1 cellular context compared by ENCODE assay signal in genomic region chr12:116910645-116911449, GRCh38.
A peak's percentile ranks its signal among the peaks of the same experiment; 100 is the strongest.
TF ChIP-seq lines count a peak whose summit lies in the region.

TSS of gene FBXW8 (plus strand) at chr12:116910950. CDS start at chr12:116911038, 88 bp downstream.

TF ChIP-seq in K562, 482 proteins besides CTCF, POLR2A, EP300 and RAD21 (continued from another document and continues in another):
- TF ChIP-seq NUFIP1 (IDR thresholded peaks at IDR 0.05; ENCODE audit: partially characterized antibody) = peak; percentile 49
- TF ChIP-seq REST (CRISPR knock-in tag; IDR thresholded peaks at IDR 0.05; ENCODE audit: low read depth) = peak; percentile 72; the same call in 1 of the 2 replicates
- no peak for TF ChIP-seq PRDM10 (IDR thresholded peaks at IDR 0.05; ENCODE audit: partially characterized antibody)
- no peak for TF ChIP-seq RERE (CRISPR knock-in tag; IDR thresholded peaks at IDR 0.05; ENCODE audit: borderline replicate concordance)
- TF ChIP-seq PURB (CRISPR knock-in tag; IDR thresholded peaks at IDR 0.05; ENCODE audit: low read depth) = no peak
- no peak for TF ChIP-seq ZC3H4 (CRISPR knock-in tag; IDR thresholded peaks at IDR 0.05; ENCODE audit: borderline replicate concordance)
- TF ChIP-seq BRCA1 (IDR thresholded peaks at IDR 0.05) = no peak
- no peak for TF ChIP-seq BRCA1 (CRISPR knock-in tag; IDR thresholded peaks at IDR 0.05)
- peak; percentile 62 for TF ChIP-seq GMEB1 (CRISPR knock-in tag; IDR thresholded peaks at IDR 0.05)
- peak; percentile 81 for TF ChIP-seq HCFC1 (IDR thresholded peaks at IDR 0.05; ENCODE audit: low read depth, low read length)
- 0 out of 2 replicates have a peak, but pooled peaks have one; percentile 18 for TF ChIP-seq ZNF76 (CRISPR knock-in tag; IDR thresholded peaks at IDR 0.05; ENCODE audit: borderline replicate concordance)
- peak; percentile 72; the same call in 1 of the 2 replicates for TF ChIP-seq TOE1 (IDR thresholded peaks at IDR 0.05; ENCODE audit: borderline replicate concordance)
- no peak for TF ChIP-seq TOE1 (CRISPR knock-in tag; IDR thresholded peaks at IDR 0.05; ENCODE audit: borderline replicate concordance, low read depth)
- no peak for TF ChIP-seq SP2 (IDR thresholded peaks at IDR 0.05; ENCODE audit: extremely low read depth, low read depth, low read length, poor library complexity, severe bottlenecking)
- no peak for TF ChIP-seq ZNF584 (CRISPR knock-in tag; IDR thresholded peaks at IDR 0.05; ENCODE audit: low read depth)
- 0 out of 2 replicates have a peak, but pooled peaks have one; percentile 33 for TF ChIP-seq ARID1B (IDR thresholded peaks at IDR 0.05)
- TF ChIP-seq ELF1 (tag; IDR thresholded peaks at IDR 0.05) = peak; percentile 72
- TF ChIP-seq ZNF165 (CRISPR knock-in tag; IDR thresholded peaks at IDR 0.05; ENCODE audit: borderline replicate concordance) = no peak
- TF ChIP-seq MTA3 (IDR thresholded peaks at IDR 0.05; ENCODE audit: borderline replicate concordance) = peak; percentile 75; the same call in 1 of the 2 replicates
- peak; percentile 72; the same call in 1 of the 2 replicates for TF ChIP-seq KLF1 (tag; IDR thresholded peaks at IDR 0.05)
- TF ChIP-seq HBP1 (CRISPR knock-in tag; IDR thresholded peaks at IDR 0.05) = peak; percentile 76; the same call in 1 of the 2 replicates
- TF ChIP-seq CREB3L1 (IDR thresholded peaks at IDR 0.05; ENCODE audit: borderline replicate concordance, low read depth) = peak; percentile 99
- TF ChIP-seq ELK3 (CRISPR knock-in tag; IDR thresholded peaks at IDR 0.05) = no peak
- peak; percentile 77 for TF ChIP-seq RBBP5 (IDR thresholded peaks at IDR 0.05; ENCODE audit: borderline replicate concordance, insufficient read depth, low read length, poor library complexity, severe bottlenecking)
- peak; percentile 97 for TF ChIP-seq ARID4B (CRISPR knock-in tag; IDR thresholded peaks at IDR 0.05)
- peak; percentile 32; the same call in 1 of the 2 replicates for TF ChIP-seq SMARCA4 (IDR thresholded peaks at IDR 0.05)
- TF ChIP-seq ETV5 (CRISPR knock-in tag; IDR thresholded peaks at IDR 0.05; ENCODE audit: low read depth) = peak; percentile 90
- 0 out of 2 replicates have a peak, but pooled peaks have one; percentile 33 for TF ChIP-seq ZKSCAN8 (CRISPR knock-in tag; IDR thresholded peaks at IDR 0.05)
